1 cellular context compared by ENCODE assay signal in the genomic region with DNA sequence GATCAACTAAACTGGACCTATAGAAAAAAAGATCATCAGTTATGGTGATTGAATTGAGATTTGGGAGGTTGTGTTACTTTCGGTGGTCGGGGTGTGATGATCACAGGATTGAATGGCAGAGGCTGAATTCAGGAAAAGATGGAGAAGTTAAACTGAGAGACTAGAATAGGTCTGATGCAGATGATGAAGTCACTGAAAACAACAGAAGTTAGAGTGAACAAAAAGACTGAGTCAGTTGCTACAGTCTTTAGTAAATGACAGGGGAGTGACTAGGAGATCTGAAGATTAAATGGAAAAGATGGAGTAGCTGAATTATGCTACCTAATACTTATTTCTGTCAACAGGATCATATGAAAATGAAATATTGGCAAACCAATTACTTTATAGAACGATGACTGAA.
TF ChIP-seq lines count a peak whose summit lies in the region.

No MANE protein-coding gene starts in this region.

TF ChIP-seq in HEK293, 187 proteins besides CTCF, POLR2A, EP300 and RAD21 (continued from another document):
- TF ChIP-seq ZNF518A (tag by site-specific recombination; conservative IDR thresholded peaks at IDR 0.05; ENCODE audit: low read depth) (no peak), SCRT1 (tag by site-specific recombination; IDR thresholded peaks at IDR 0.05; ENCODE audit: borderline replicate concordance) (no peak), ZNF580 (tag by site-specific recombination; IDR thresholded peaks at IDR 0.05) (no peak), ZNF132 (tag by site-specific recombination; IDR thresholded peaks at IDR 0.05; ENCODE audit: borderline replicate concordance) (no peak), TRIM28 (IDR thresholded peaks at IDR 0.05; ENCODE audit: borderline replicate concordance, low read length) (no peak), TCF7L2 (IDR thresholded peaks at IDR 0.05; ENCODE audit: borderline replicate concordance, low read depth, low read length) (0 out of 2 replicates have a peak, but pooled peaks have one; percentile 15), ZNF544 (tag by site-specific recombination; IDR thresholded peaks at IDR 0.05) (no peak), ZNF133 (tag by site-specific recombination; IDR thresholded peaks at IDR 0.05) (no peak), ZNF140 (tag by site-specific recombination; IDR thresholded peaks at IDR 0.05) (no peak)
- TF ChIP-seq, protein P1, sequence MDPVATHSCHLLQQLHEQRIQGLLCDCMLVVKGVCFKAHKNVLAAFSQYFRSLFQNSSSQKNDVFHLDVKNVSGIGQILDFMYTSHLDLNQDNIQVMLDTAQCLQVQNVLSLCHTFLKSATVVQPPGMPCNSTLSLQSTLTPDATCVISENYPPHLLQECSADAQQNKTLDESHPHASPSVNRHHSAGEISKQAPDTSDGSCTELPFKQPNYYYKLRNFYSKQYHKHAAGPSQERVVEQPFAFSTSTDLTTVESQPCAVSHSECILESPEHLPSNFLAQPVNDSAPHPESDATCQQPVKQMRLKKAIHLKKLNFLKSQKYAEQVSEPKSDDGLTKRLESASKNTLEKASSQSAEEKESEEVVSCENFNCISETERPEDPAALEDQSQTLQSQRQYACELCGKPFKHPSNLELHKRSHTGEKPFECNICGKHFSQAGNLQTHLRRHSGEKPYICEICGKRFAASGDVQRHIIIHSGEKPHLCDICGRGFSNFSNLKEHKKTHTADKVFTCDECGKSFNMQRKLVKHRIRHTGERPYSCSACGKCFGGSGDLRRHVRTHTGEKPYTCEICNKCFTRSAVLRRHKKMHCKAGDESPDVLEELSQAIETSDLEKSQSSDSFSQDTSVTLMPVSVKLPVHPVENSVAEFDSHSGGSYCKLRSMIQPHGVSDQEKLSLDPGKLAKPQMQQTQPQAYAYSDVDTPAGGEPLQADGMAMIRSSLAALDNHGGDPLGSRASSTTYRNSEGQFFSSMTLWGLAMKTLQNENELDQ (tag by site-specific recombination; IDR thresholded peaks at IDR 0.05; ENCODE audit: low read depth) = no peak
